20 cellular contexts compared by ENCODE assay signal in genomic region chr10:101323495-101323894, GRCh38.
"Had no signal": no experiment of that assay in that cellular context is flagged by ENCODE, and none has a peak within 500 bp of the region (broad histone marks: within the 10 kb centered on the region; RNA-seq: fewer than 3 reads in every experiment).

No MANE protein-coding gene starts in this region.

- H3K9me3 ChIP-seq: body of pancreas, heart left ventricle, right atrium auricular region, tibial nerve, uterus had no signal

- DNase-seq: activated CD4-positive, alpha-beta T cell treated with anti-CD3 and anti-CD28 coated beads for 4 hours; activated CD8-positive, alpha-beta memory T cell treated with anti-CD3 and anti-CD28 coated beads for 24 hours; activated gamma-delta T cell treated with Interleukin-2 at 50 U/mL for 16 hours; amniotic stem cell; body of pancreas; cortex of kidney; effector CD8-positive, alpha-beta T cell; heart left ventricle; left colon; stimulated activated CD4-positive, alpha-beta T cell treated with anti-CD3 and anti-CD28 coated beads, Interleukin-15, amount 100 ng/mL, for 24 hours; stimulated activated CD4-positive, alpha-beta T cell treated with anti-CD3 and anti-CD28 coated beads, Interleukin-4, amount 100 ng/mL, for 1 hour; stimulated activated naive CD4-positive, alpha-beta T cell treated with Interleukin-2 at 50 U/mL for 16 hours; substantia nigra; uterus had no signal

- H3K27me3 ChIP-seq: body of pancreas, right atrium auricular region, uterus had no signal

- ATAC-seq: body of pancreas, heart left ventricle, left colon had no signal

- H3K36me3 ChIP-seq: heart left ventricle, right atrium auricular region, tibial nerve, uterus had no signal

- H3K4me3 ChIP-seq: body of pancreas, heart left ventricle, lung, right atrium auricular region, skin epidermis, tibial nerve, uterus had no signal

- H3K27ac Mint-ChIP-seq: activated naive CD8-positive, alpha-beta T cell; T-helper 1 cell treated with Interleukin-12 subunit alpha and Interleukin-12 subunit beta and Interleukin-4 antibody, amounts not matched to agents 30 μg/mL and 1 μg/mL, for 36 hours had no signal

- H3K4me1 ChIP-seq: body of pancreas, heart left ventricle, right atrium auricular region, tibial nerve, uterus had no signal

- H3K27ac ChIP-seq: body of pancreas, heart left ventricle, right atrium auricular region, skin epidermis, tibial nerve, uterus had no signal

- H3K9me3 Mint-ChIP-seq: T-helper 1 cell treated with Interleukin-12 subunit alpha and Interleukin-12 subunit beta and Interleukin-4 antibody, amounts not matched to agents 30 μg/mL and 1 μg/mL, for 36 hours had no signal

- H3K4me3 Mint-ChIP-seq: activated naive CD8-positive, alpha-beta T cell; T-helper 1 cell treated with Interleukin-12 subunit alpha and Interleukin-12 subunit beta and Interleukin-4 antibody, amounts not matched to agents 30 μg/mL and 1 μg/mL, for 36 hours had no signal
